ENCODE assay signal across 33 cellular contexts in the genomic region with DNA sequence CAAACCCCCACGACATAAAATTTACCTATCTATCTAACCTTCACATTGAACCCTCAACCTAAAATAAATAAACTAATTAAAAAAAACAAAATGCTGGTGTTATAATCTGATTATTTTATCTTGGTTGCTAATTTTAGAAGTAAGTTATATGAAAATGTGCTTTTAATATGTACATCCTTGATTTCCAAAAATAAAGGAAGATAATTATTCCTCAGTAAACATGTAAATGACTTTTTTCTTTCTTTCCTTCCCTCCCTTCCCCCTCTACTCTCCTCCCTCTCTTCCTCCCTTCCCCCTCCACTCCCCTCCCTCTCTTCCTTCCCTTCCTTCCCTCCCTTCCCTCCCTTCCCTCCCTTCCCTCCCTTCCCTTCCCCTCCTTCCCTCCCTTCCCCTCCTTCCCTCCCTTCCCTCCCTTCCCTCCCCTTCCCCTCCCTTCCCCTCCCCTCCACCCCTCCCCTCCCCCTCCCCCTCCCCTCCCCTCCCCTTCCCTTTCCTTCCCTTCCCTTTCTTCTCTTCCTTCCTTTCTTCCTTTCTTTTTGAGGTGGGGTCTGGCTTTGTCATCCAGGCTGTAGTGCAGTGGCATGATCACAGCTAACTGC.
DNase-seq lines count a peak whose midpoint lies in the region; ATAC-seq, FAIRE-seq and TF ChIP-seq lines count a peak whose summit lies in the region.
"Had no signal": no experiment of that assay in that cellular context is flagged by ENCODE, and none has a peak within 500 bp of the region (broad histone marks: within the 10 kb centered on the region; RNA-seq: fewer than 3 reads in every experiment).

No MANE protein-coding gene starts in this region.

- H3K27ac ChIP-seq in mammary epithelial cell (ENCODE audit: insufficient read depth, low read depth, low read length), result no peak overlapping the region
- no peak overlapping the region for H3K27ac ChIP-seq in breast epithelium
- H3K27ac ChIP-seq in HepG2 (ENCODE audit: extremely low read length, insufficient read depth, low read length), result no peak overlapping the region
- H3K27ac ChIP-seq in right lobe of liver, result no peak overlapping the region
- no peak overlapping the region for H3K27ac ChIP-seq in K562 (ENCODE audit: extremely low read depth, low read depth, low read length)
- H3K27ac ChIP-seq: 22Rv1; A549; BLaER1; BLaER1 treated with 17β-estradiol and CSF1 and Interleukin-3, amounts not matched to agents 10 nM and 100 nM; C4-2B had no signal

- H3K4me3 ChIP-seq in mammary epithelial cell (replicated peaks in 1 of 3; ENCODE audit: insufficient read depth in 1 of 3, low read depth in 2 of 3, low read length in 3 of 3), result no peak overlapping the region
- no peak overlapping the region for H3K4me3 ChIP-seq in breast epithelium
- no peak overlapping the region for H3K4me3 ChIP-seq in HepG2 (replicated peaks in 1 of 3; ENCODE audit: insufficient read depth in 1 of 3, low read depth in 2 of 3, low read length in 3 of 3)
- no peak overlapping the region for H3K4me3 ChIP-seq in right lobe of liver
- no peak overlapping the region for H3K4me3 ChIP-seq in K562
- H3K4me3 ChIP-seq: A549; BLaER1; BLaER1 treated with 17β-estradiol and CSF1 and Interleukin-3, amounts not matched to agents 10 nM and 100 nM had no signal

- TF ChIP-seq RAD21 in HepG2 (CRISPR knock-in tag; IDR thresholded peaks at IDR 0.05), result no peak
- TF ChIP-seq RAD21 in K562 (CRISPR knock-in tag; conservative IDR thresholded peaks at IDR 0.05 in 1 of 2, IDR thresholded peaks at IDR 0.05 in 1 of 2), result no peak

- intact Hi-C loops in mammary epithelial cell (cut with micrococcal nuclease) (no loop called here), breast epithelium (cut with DNase I; ENCODE audit: low total_unique reads) (no loop called here), HepG2 (cut with micrococcal nuclease; ENCODE audit: unreplicated experiment) (no loop called here), right lobe of liver (cut with DNase I) (no loop called here), K562 (cut with micrococcal nuclease) (no loop called here)

- H3K36me3 ChIP-seq in mammary epithelial cell (ENCODE audit: insufficient read depth, low read length) (no peaks in the 10 kb centered on the region), breast epithelium (peaks cover 2% of the 10 kb centered on the region), HepG2 (replicated peaks in 1 of 2; ENCODE audit: control insufficient read depth in 1 of 2, insufficient read depth in 2 of 2, low read length in 2 of 2) (no peaks in the 10 kb centered on the region), right lobe of liver (no peaks in the 10 kb centered on the region), K562 (ENCODE audit: control insufficient read depth, insufficient read depth, low read length) (no peaks in the 10 kb centered on the region)
- H3K36me3 ChIP-seq: BE2C; BLaER1; BLaER1 treated with 17β-estradiol and CSF1 and Interleukin-3, amounts not matched to agents 10 nM and 100 nM had no signal

- peaks cover 4% of the 10 kb centered on the region for H3K9me3 ChIP-seq in mammary epithelial cell (replicated peaks; ENCODE audit: insufficient read depth, low read length)
- no peaks in the 10 kb centered on the region for H3K9me3 ChIP-seq in breast epithelium
- H3K9me3 ChIP-seq in HepG2 (ENCODE audit: low read length), result no peaks in the 10 kb centered on the region
- no peaks in the 10 kb centered on the region for H3K9me3 ChIP-seq in right lobe of liver
- H3K9me3 ChIP-seq in K562 (replicated peaks; ENCODE audit: control insufficient read depth, insufficient read depth, low read depth, low read length), result 0 out of 2 replicates have a peak, but pooled peaks cover 1% of the 10 kb centered on the region
- H3K9me3 ChIP-seq: A549, BE2C, BLaER1 had no signal

- DNase-seq in mammary epithelial cell, result no peak
- no peak for DNase-seq in breast epithelium (ENCODE audit: low spot score in 2 of 2)
- no peak for DNase-seq in HepG2 (ENCODE audit: low spot score)
- no peak for DNase-seq in right lobe of liver
- DNase-seq in K562 (ENCODE audit: extremely low read depth in 1 of 4, low spot score in 3 of 4), result no peak
- DNase-seq: 8988T; ACHN; AML-193; BE2C; C1 segment of cervical spinal cord; Caco-2; Calu3; CD4-positive, alpha-beta memory T cell; CD4-positive, alpha-beta T cell; CD4-positive, CD25-positive, alpha-beta regulatory T cell; CD8-positive, alpha-beta memory T cell; CD8-positive, alpha-beta T cell; COR-L47; DMS 273 treated with DMSO at 0.1 percent for 48 hours; DMS153; DMS53; DMS79; DMS79 treated with DMSO at 0.1 percent for 48 hours; DND-41; EL had no signal

- H2AFZ ChIP-seq in mammary epithelial cell (ENCODE audit: low read depth, low read length) (peak overlapping the region; percentile 21), HepG2 (ENCODE audit: low read length) (no peak overlapping the region), K562 (ENCODE audit: low read depth, low read length) (no peak overlapping the region)

- no peaks in the 10 kb centered on the region for H3K9me1 ChIP-seq in K562 (ENCODE audit: control insufficient read depth, insufficient read depth, low read length)

- no peak for TF ChIP-seq EP300 in HepG2 (IDR thresholded peaks at IDR 0.05; ENCODE audit: low read depth in 2 of 2, low read length in 2 of 2)
- TF ChIP-seq EP300 in HepG2 (CRISPR knock-in tag; IDR thresholded peaks at IDR 0.05; ENCODE audit: borderline replicate concordance), result no peak
- TF ChIP-seq EP300 in K562 (IDR thresholded peaks at IDR 0.05; ENCODE audit: low read length), result no peak

- H3K79me2 ChIP-seq in mammary epithelial cell (ENCODE audit: insufficient read depth, low read length), result no peaks in the 10 kb centered on the region
- H3K79me2 ChIP-seq in HepG2 (ENCODE audit: insufficient read depth, low read length), result no peaks in the 10 kb centered on the region
- H3K79me2 ChIP-seq in K562 (ENCODE audit: control insufficient read depth, insufficient read depth, low read length), result no peaks in the 10 kb centered on the region

- no peak for TF ChIP-seq POLR2A in breast epithelium (IDR thresholded peaks at IDR 0.05)
- no peak for TF ChIP-seq POLR2A in HepG2 (IDR thresholded peaks at IDR 0.05; ENCODE audit: insufficient read depth in 1 of 2, low read depth in 2 of 2, low read length in 2 of 2)
- no peak for TF ChIP-seq POLR2A in right lobe of liver (IDR thresholded peaks at IDR 0.05)
- no peak for TF ChIP-seq POLR2A in K562 (conservative IDR thresholded peaks at IDR 0.05)

- ATAC-seq in HepG2, result no peak
- ATAC-seq in right lobe of liver, result no peak
- ATAC-seq in K562, result no peak
- no peak for ATAC-seq in HG02798 (IDR thresholded peaks at IDR 0.05; ENCODE audit: poor library complexity, unreplicated experiment)
- ATAC-seq: A549; CD8-positive, alpha-beta T cell had no signal

- FAIRE-seq in HepG2 (lab: Jason Lieb, UNC) (no peak), K562 (lab: Jason Lieb, UNC) (no peak)
- FAIRE-seq: A204.1, A549, D721Med had no signal

- 89% methylated on average over 1 of the region's 1 CpG for WGBS in mammary epithelial cell (ENCODE audit: low coverage, missing lambda C conversion rate)
- 0% methylated on average over 1 of the region's 1 CpG for WGBS in HepG2 (ENCODE audit: low lambda C conversion rate)
- WGBS in right lobe of liver (ENCODE audit: insufficient coverage, low coverage, low lambda C conversion rate, missing lambda C conversion rate), result 28% methylated on average over 1 of the region's 1 CpG
- WGBS in K562 (ENCODE audit: insufficient coverage, low coverage, missing lambda C conversion rate), result 0% methylated on average over 1 of the region's 1 CpG

- TF ChIP-seq CTCF in mammary epithelial cell (conservative IDR thresholded peaks at IDR 0.05 in 1 of 2, IDR thresholded peaks at IDR 0.05 in 1 of 2; ENCODE audit: extremely low read depth in 1 of 2, insufficient read depth in 1 of 2, low read depth in 1 of 2, low read length in 2 of 2), result no peak
- TF ChIP-seq CTCF in breast epithelium (IDR thresholded peaks at IDR 0.05), result no peak
- TF ChIP-seq CTCF in HepG2 (CRISPR knock-in tag; IDR thresholded peaks at IDR 0.05), result no peak
- no peak for TF ChIP-seq CTCF in right lobe of liver (IDR thresholded peaks at IDR 0.05)
- TF ChIP-seq CTCF in K562 (IDR thresholded peaks at IDR 0.05 in 2 of 3, conservative IDR thresholded peaks at IDR 0.05 in 1 of 3; ENCODE audit: insufficient read depth in 2 of 3, low read depth in 1 of 3, low read length in 3 of 3), result no peak

- POLR2A ChIA-PET in HepG2 (lab: Yijun Ruan, JAX), result no interaction called here
- POLR2A ChIA-PET in K562 (lab: Yijun Ruan, JAX), result no interaction called here

- H3K9ac ChIP-seq in mammary epithelial cell (ENCODE audit: insufficient read depth, low read length), result no peak overlapping the region
- no peak overlapping the region for H3K9ac ChIP-seq in HepG2 (ENCODE audit: insufficient read depth, low read depth, low read length)
- no peak overlapping the region for H3K9ac ChIP-seq in K562 (ENCODE audit: insufficient read depth in 1 of 2, low read depth in 2 of 2, low read length in 2 of 2)
- H3K9ac ChIP-seq: BLaER1; BLaER1 treated with 17β-estradiol and CSF1 and Interleukin-3, amounts not matched to agents 10 nM and 100 nM had no signal

- no peaks in the 10 kb centered on the region for H4K20me1 ChIP-seq in mammary epithelial cell (ENCODE audit: insufficient read depth, low read length)
- no peaks in the 10 kb centered on the region for H4K20me1 ChIP-seq in HepG2 (ENCODE audit: insufficient read depth, low read length)
- H4K20me1 ChIP-seq in K562 (replicated peaks; ENCODE audit: control insufficient read depth, insufficient read depth, low read length), result no peaks in the 10 kb centered on the region
- H4K20me1 ChIP-seq: BLaER1; BLaER1 treated with 17β-estradiol and CSF1 and Interleukin-3, amounts not matched to agents 10 nM and 100 nM had no signal

- CTCF ChIA-PET in mammary epithelial cell (lab: Charles Lee; ENCODE audit: low non-redundant PET) (no interaction called here), HepG2 (lab: Yijun Ruan, JAX; ENCODE audit: low intra/inter-chr PET ratio, low total read pairs) (no interaction called here), K562 (lab: Yijun Ruan, JAX; ENCODE audit: low intra/inter-chr PET ratio) (no interaction called here)

- dilution Hi-C loops in mammary epithelial cell (cut with HindIII; ENCODE audit: low sequenced_read_pairs), result no loop called here

- H3K4me1 ChIP-seq in mammary epithelial cell (ENCODE audit: insufficient read depth, low read length) (no peaks in the 10 kb centered on the region), breast epithelium (no peaks in the 10 kb centered on the region), HepG2 (ENCODE audit: insufficient read depth, low read length) (no peaks in the 10 kb centered on the region), right lobe of liver (no peaks in the 10 kb centered on the region), K562 (replicated peaks in 1 of 2; ENCODE audit: control insufficient read depth in 2 of 2, insufficient read depth in 2 of 2, low read length in 2 of 2) (no peaks in the 10 kb centered on the region)
- H3K4me1 ChIP-seq: A549; BE2C; BLaER1; BLaER1 treated with 17β-estradiol and CSF1 and Interleukin-3, amounts not matched to agents 10 nM and 100 nM had no signal

- H3K27me3 ChIP-seq in mammary epithelial cell (ENCODE audit: insufficient read depth, low read length), result no peaks in the 10 kb centered on the region
- no peaks in the 10 kb centered on the region for H3K27me3 ChIP-seq in breast epithelium
- H3K27me3 ChIP-seq in HepG2 (ENCODE audit: control insufficient read depth in 1 of 2, insufficient read depth in 2 of 2, low read length in 2 of 2), result no peaks in the 10 kb centered on the region
- H3K27me3 ChIP-seq in right lobe of liver, result no peaks in the 10 kb centered on the region
- no peaks in the 10 kb centered on the region for H3K27me3 ChIP-seq in K562 (ENCODE audit: control insufficient read depth in 2 of 2, insufficient read depth in 2 of 2, low read length in 2 of 2)
- H3K27me3 ChIP-seq: BE2C; BLaER1; BLaER1 treated with 17β-estradiol and CSF1 and Interleukin-3, amounts not matched to agents 10 nM and 100 nM had no signal

- no TSS peak for BruUV-seq in mammary epithelial cell (replicated peaks; lab: Mats Ljungman, UMichigan)
- BruUV-seq in HepG2 (replicated peaks; lab: Mats Ljungman, UMichigan), result no TSS peak
- BruUV-seq in K562 (replicated peaks; lab: Mats Ljungman, UMichigan), result no TSS peak

- no peak overlapping the region for H3K4me2 ChIP-seq in mammary epithelial cell (ENCODE audit: insufficient read depth, low read depth, low read length)
- no peak overlapping the region for H3K4me2 ChIP-seq in HepG2 (ENCODE audit: low read depth, low read length)
- H3K4me2 ChIP-seq in K562 (ENCODE audit: insufficient read depth, low read length), result no peak overlapping the region
- H3K4me2 ChIP-seq: A549; BLaER1; BLaER1 treated with 17β-estradiol and CSF1 and Interleukin-3, amounts not matched to agents 10 nM and 100 nM had no signal

- in situ Hi-C loops in mammary epithelial cell (cut with MboI; ENCODE audit: low sequenced_read_pairs in 2 of 2), result no loop called here
- in situ Hi-C loops in HepG2 (cut with HindIII; ENCODE audit: extremely low pct_ligation_motif_present, low pct_unique_long_range_greater_than_20kb), result no loop called here
- in situ Hi-C loops in K562 (cut with MboI), result no loop called here
